Comparison of ENCODE assay signal across 8 cellular contexts in the genomic region with DNA sequence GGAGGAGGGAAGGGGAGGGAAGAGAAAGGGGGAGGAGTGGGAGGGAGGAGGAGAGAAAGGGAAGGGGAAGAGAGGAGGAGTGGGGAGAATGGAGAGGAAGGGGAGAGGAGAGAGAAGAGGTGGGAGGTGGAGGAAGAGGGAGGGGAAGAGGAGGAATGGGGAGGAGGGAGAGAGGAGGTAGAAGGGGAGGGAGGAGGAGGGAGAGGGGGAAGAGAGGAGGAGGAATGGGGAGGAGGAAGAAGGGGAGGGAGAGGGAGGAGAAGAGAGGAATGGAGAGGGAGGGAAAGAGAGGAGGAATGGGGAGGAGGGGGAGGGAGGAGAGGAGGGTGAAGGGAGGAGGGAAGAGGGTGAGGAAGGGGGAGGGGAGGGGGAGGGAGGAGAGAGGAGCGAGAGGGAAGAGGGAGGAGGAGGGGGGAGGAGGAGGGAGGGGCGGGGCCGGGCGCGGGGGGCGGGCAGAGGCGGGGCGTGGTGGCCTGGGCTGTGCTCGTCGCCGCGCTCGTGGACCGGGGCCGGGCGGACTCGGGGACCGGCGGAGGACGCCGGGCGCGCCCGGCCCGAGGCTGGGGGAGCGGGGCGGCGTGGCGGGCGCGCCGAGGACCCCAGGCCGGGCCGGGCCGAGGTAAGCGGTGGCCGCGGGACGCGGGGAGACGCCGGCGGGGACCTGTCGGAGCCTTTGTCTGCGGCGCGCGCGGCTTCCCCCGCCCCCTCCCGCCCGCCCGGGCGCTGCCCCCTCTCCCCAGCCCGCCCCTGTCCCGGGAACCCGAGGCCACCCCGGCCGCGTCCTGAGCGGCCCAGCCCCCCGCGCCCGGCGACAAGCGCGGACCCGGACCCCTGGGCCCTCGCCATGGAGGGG. TPM values are rescaled to one million over a fixed set of nuclear protein-coding genes. Genes with fewer than 3 reads are reported as not detected.
DNase-seq lines count a peak whose midpoint lies in the region; ATAC-seq and TF ChIP-seq lines count a peak whose summit lies in the region.

A gene with protein sequence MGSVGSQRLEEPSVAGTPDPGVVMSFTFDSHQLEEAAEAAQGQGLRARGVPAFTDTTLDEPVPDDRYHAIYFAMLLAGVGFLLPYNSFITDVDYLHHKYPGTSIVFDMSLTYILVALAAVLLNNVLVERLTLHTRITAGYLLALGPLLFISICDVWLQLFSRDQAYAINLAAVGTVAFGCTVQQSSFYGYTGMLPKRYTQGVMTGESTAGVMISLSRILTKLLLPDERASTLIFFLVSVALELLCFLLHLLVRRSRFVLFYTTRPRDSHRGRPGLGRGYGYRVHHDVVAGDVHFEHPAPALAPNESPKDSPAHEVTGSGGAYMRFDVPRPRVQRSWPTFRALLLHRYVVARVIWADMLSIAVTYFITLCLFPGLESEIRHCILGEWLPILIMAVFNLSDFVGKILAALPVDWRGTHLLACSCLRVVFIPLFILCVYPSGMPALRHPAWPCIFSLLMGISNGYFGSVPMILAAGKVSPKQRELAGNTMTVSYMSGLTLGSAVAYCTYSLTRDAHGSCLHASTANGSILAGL (plus strand): TSS at position 480 of the 853 bp plus-strand sequence. CDS start 4,874 bp downstream, outside the sequence.

- H2AFZ ChIP-seq in GM23338: no peak within 1 kb of the TSS

- no peak within 1 kb of the TSS for H3K27ac ChIP-seq in GM23338 (ENCODE audit: low read depth)

- H3K4me3 Mint-ChIP-seq in GM23338: peak within 1 kb of the TSS; percentile 36; the same call in 2 of the 3 replicates
- no peak within 1 kb of the TSS for H3K4me3 Mint-ChIP-seq in activated CD4-positive, alpha-beta memory T cell treated with anti-CD3 and anti-CD28 coated beads for 36 hours

- no peaks in the 10 kb centered on the region for H4K20me1 ChIP-seq in GM23338 (replicated peaks; ENCODE audit: insufficient read depth)

- no peak within 1 kb of the TSS for H3K27ac Mint-ChIP-seq in GM23338
- no peak within 1 kb of the TSS for H3K27ac Mint-ChIP-seq in activated CD4-positive, alpha-beta memory T cell treated with anti-CD3 and anti-CD28 coated beads for 36 hours

- peak within 1 kb of the TSS; percentile 14 for H3K4me3 ChIP-seq in AG09309 (ENCODE audit: control insufficient read depth, low read depth, low read length)
- peak within 1 kb of the TSS; percentile 64 for H3K4me3 ChIP-seq in GM23338

- CTCF ChIA-PET in activated CD4-positive, alpha-beta memory T cell treated with anti-CD3 and anti-CD28 coated beads for 36 hours (lab: Charles Lee): no interaction called here

- H3K27me3 Mint-ChIP-seq in GM23338 (ENCODE audit: insufficient read depth, low read depth, poor library complexity): peaks cover 13% of the 10 kb centered on the region
- peaks cover 13% of the 10 kb centered on the region for H3K27me3 Mint-ChIP-seq in activated CD4-positive, alpha-beta memory T cell treated with anti-CD3 and anti-CD28 coated beads for 36 hours

- intact Hi-C loops in activated CD4-positive, alpha-beta memory T cell treated with anti-CD3 and anti-CD28 coated beads for 36 hours (cut with micrococcal nuclease): no loop called here
- intact Hi-C loops in Right ventricle myocardium superior (cut with DNase I): no loop called here

- H3K9me3 Mint-ChIP-seq in GM23338: no peaks in the 10 kb centered on the region
- no peaks in the 10 kb centered on the region for H3K9me3 Mint-ChIP-seq in activated CD4-positive, alpha-beta memory T cell treated with anti-CD3 and anti-CD28 coated beads for 36 hours

- no peaks in the 10 kb centered on the region for H3K9me2 ChIP-seq in GM23338 (ENCODE audit: insufficient read depth)

- no peaks in the 10 kb centered on the region for H3F3A ChIP-seq in GM23338 (replicated peaks; ENCODE audit: low read depth)

- H3K79me2 ChIP-seq in GM23338 (replicated peaks; ENCODE audit: insufficient read depth): no peaks in the 10 kb centered on the region

- DNase-seq in AG09309 (ENCODE audit: low read depth): no peak
- no peak for DNase-seq in GM23338 (ENCODE audit: low spot score)
- peak; percentile 25 for DNase-seq in activated CD4-positive, alpha-beta memory T cell treated with anti-CD3 and anti-CD28 coated beads for 36 hours
- peak; percentile 66 for DNase-seq in Right ventricle myocardium superior
- peak; percentile 25 for DNase-seq in putamen (ENCODE audit: low spot score)
- no peak for DNase-seq in OCI-M2 (lab: John Stamatoyannopoulos, UW; ENCODE audit: unreplicated experiment)
- DNase-seq in HPDE6-E6E7 (ENCODE audit: extremely low spot score): no peak

- no peaks in the 10 kb centered on the region for H3K36me3 Mint-ChIP-seq in GM23338 (ENCODE audit: low read depth)
- H3K36me3 Mint-ChIP-seq in activated CD4-positive, alpha-beta memory T cell treated with anti-CD3 and anti-CD28 coated beads for 36 hours: no peaks in the 10 kb centered on the region

- no peak for TF ChIP-seq CTCF in AG09309 (IDR thresholded peaks at IDR 0.05; ENCODE audit: control insufficient read depth, insufficient read depth, low read depth, low read length, missing control alignments)
- TF ChIP-seq CTCF in GM23338 (conservative IDR thresholded peaks at IDR 0.05; ENCODE audit: low read depth in 2 of 2): no peak

- POLR2A ChIA-PET in activated CD4-positive, alpha-beta memory T cell treated with anti-CD3 and anti-CD28 coated beads for 36 hours (lab: Charles Lee): no interaction called here

- no peaks in the 10 kb centered on the region; the same call in 1 of the 2 replicates for H3K4me1 ChIP-seq in GM23338 (ENCODE audit: insufficient read depth)

- H3K4me1 Mint-ChIP-seq in GM23338: peaks cover 7% of the 10 kb centered on the region; the same call in 1 of the 3 replicates
- peaks cover 2% of the 10 kb centered on the region for H3K4me1 Mint-ChIP-seq in activated CD4-positive, alpha-beta memory T cell treated with anti-CD3 and anti-CD28 coated beads for 36 hours (ENCODE audit: low read depth)

- peak; percentile 9; the same call in 2 of the 3 replicates for ATAC-seq in GM23338
- peak; percentile 78 for ATAC-seq in Right ventricle myocardium superior (ENCODE audit: poor library complexity)
- no peak for ATAC-seq in HG02973 (IDR thresholded peaks at IDR 0.05; ENCODE audit: unreplicated experiment)

- peaks cover 15% of the 10 kb centered on the region for H3K27me3 ChIP-seq in GM23338 (ENCODE audit: insufficient read depth)

- peak within 1 kb of the TSS; percentile 81 for H3K4me2 ChIP-seq in GM23338

- no peaks in the 10 kb centered on the region for H3K36me3 ChIP-seq in GM23338 (ENCODE audit: insufficient read depth)

TF ChIP-seq in GM23338, 12 proteins besides CTCF, POLR2A, EP300 and RAD21 (continues in another document):
- no peak for TF ChIP-seq ZNF331 (CRISPR knock-in tag; IDR thresholded peaks at IDR 0.05; ENCODE audit: low read depth)
- TF ChIP-seq JUNB (IDR thresholded peaks at IDR 0.05; ENCODE audit: unreplicated experiment): no peak
- TF ChIP-seq STAT1 (IDR thresholded peaks at IDR 0.05; ENCODE audit: unreplicated experiment): no peak
- TF ChIP-seq REST (IDR thresholded peaks at IDR 0.05; ENCODE audit: unreplicated experiment): no peak
- TF ChIP-seq EZH2 (IDR thresholded peaks at IDR 0.05; ENCODE audit: low read depth, unreplicated experiment): no peak
- no peak for TF ChIP-seq ETS1 (IDR thresholded peaks at IDR 0.05)
- TF ChIP-seq ZNF114 (CRISPR knock-in tag; IDR thresholded peaks at IDR 0.05): no peak

RNA-seq across cellular contexts. Expression of the gene that starts here (rescaled TPM):
- total RNA-seq in GM23338 (2014; rRNA removed; shearing (Covaris generic)): 8.1 and 8.8 TPM in 2 replicates
- polyA plus RNA-seq in GM23338 (2016; fragmentation: Nextera tagmentation; extraction: Ambion mirVana): 4.8 and 6.4 TPM in 2 replicates
- total RNA-seq in activated CD4-positive, alpha-beta memory T cell treated with anti-CD3 and anti-CD28 coated beads for 36 hours: under 1 TPM; 0.45 to 0.56 TPM
- total RNA-seq in Right ventricle myocardium superior: 3.9 TPM

Comparison
In these comparisons a context has a peak if more than half of its experiments do, and no peak if none do; other contexts are left out.
1. Peak in DNase-seq in activated CD4-positive, alpha-beta memory T cell treated with anti-CD3 and anti-CD28 coated beads for 36 hours; RNA of the gene not detected or under 1 TPM.
2. DNase-seq: peak in Right ventricle myocardium superior (single experiment) and putamen (single experiment); none in AG09309 (single experiment), GM23338 (single experiment), OCI-M2 (single experiment) and HPDE6-E6E7 (single experiment).